In the genomic region with DNA sequence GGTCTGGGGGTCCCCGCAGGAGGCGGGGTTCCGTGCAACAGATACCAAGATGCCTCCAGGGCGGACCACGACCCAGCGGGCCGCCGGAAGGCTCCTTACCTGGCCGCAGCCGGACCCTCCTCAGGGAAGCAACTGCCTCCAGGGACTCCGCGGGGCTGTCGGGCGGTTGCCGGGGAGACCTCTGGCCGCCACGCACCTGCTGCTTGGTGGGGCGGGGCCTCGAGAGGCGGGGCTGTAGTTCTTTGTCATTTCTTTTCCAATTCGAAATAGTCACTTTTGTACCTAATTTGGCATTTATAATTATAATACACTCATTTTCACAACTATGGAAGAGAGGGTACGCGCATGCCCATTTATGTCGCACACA, we compare ENCODE assay signal across 8 cellular contexts. TPM values are rescaled to one million over a fixed set of nuclear protein-coding genes. Genes with fewer than 3 reads are reported as not detected.
DNase-seq lines count a peak whose midpoint lies in the region; ATAC-seq, FAIRE-seq and TF ChIP-seq lines count a peak whose summit lies in the region.

No MANE protein-coding gene starts in this region.

- H4K20me1 ChIP-seq in PC-9 (ENCODE audit: insufficient read depth): no peaks in the 10 kb centered on the region
- no peaks in the 10 kb centered on the region for H4K20me1 ChIP-seq in osteoblast (ENCODE audit: insufficient read depth, low read length)

- H2AFZ ChIP-seq in PC-9 (peak overlapping the region; percentile 100), osteoblast (ENCODE audit: low read length) (peak overlapping the region; percentile 98)

- no peak for TF ChIP-seq POLR2A in upper lobe of left lung (IDR thresholded peaks at IDR 0.05)

- DNase-seq in Ammon's horn (ENCODE audit: low spot score): peak; percentile 55
- DNase-seq in GM19239 (ENCODE audit: insufficient read length, low spot score): peak; percentile 38
- DNase-seq in PC-9: peak in 1 of 2 experiments; percentile 61
- DNase-seq in activated gamma-delta T cell (lab: John Stamatoyannopoulos, UW): peak; percentile 33
- DNase-seq in germinal center (ENCODE audit: low spot score): peak; percentile 56
- peak; percentile 43 for DNase-seq in osteoblast (ENCODE audit: insufficient read length, low spot score, missing footprints)
- DNase-seq in upper lobe of left lung: peak; percentile 86 to 93

- ATAC-seq in HG03439 (IDR thresholded peaks at IDR 0.05; ENCODE audit: unreplicated experiment): peak; percentile 50
- ATAC-seq in upper lobe of left lung (ENCODE audit: low FRiP score in 2 of 2): peak; percentile 54 to 80

- TF ChIP-seq CTCF in PC-9 (conservative IDR thresholded peaks at IDR 0.05): no peak
- no peak for TF ChIP-seq CTCF in osteoblast (IDR thresholded peaks at IDR 0.05; ENCODE audit: extremely low read depth, low read depth, low read length)
- TF ChIP-seq CTCF in upper lobe of left lung (IDR thresholded peaks at IDR 0.05): no peak

- intact Hi-C loops in PC-9 (cut with micrococcal nuclease; ENCODE audit: unreplicated experiment): loop anchor here (2.0 to 10.0 kb wide), 3 partner anchors 308 to 596 kb away; a partner anchor contains a TSS

- H3K4me3 ChIP-seq in PC-9 (peak overlapping the region; percentile 92), osteoblast (ENCODE audit: insufficient read depth, low read length) (peak overlapping the region; percentile 92), upper lobe of left lung (peak overlapping the region; percentile 61 to 88 (median 72))

- TF ChIP-seq EP300 in upper lobe of left lung (IDR thresholded peaks at IDR 0.05): no peak

- peaks cover 13% of the 10 kb centered on the region; the same call in 1 of the 2 replicates for H3F3A ChIP-seq in PC-9 (ENCODE audit: insufficient read depth, low read depth)

- H3K4me2 ChIP-seq in PC-9: peak overlapping the region; percentile 91
- peak overlapping the region; percentile 99 for H3K4me2 ChIP-seq in osteoblast (ENCODE audit: insufficient read depth, low read length)

- H3K9me3 ChIP-seq in PC-9 (ENCODE audit: insufficient read depth, low read depth) (no peaks in the 10 kb centered on the region), osteoblast (ENCODE audit: low read depth, low read length) (no peaks in the 10 kb centered on the region), upper lobe of left lung (no peaks in the 10 kb centered on the region)

- H3K4me1 ChIP-seq in PC-9 (replicated peaks; ENCODE audit: insufficient read depth): peaks cover 39% of the 10 kb centered on the region
- H3K4me1 ChIP-seq in osteoblast (ENCODE audit: insufficient read depth, low read length): peaks cover 31% of the 10 kb centered on the region
- H3K4me1 ChIP-seq in upper lobe of left lung: peaks cover 15 to 22% (median 20%) of the 10 kb centered on the region in 4 donors

- H3K27me3 ChIP-seq in PC-9 (ENCODE audit: insufficient read depth, low read depth) (no peaks in the 10 kb centered on the region), osteoblast (ENCODE audit: insufficient read depth, low read length) (no peaks in the 10 kb centered on the region), upper lobe of left lung (no peaks in the 10 kb centered on the region)

- 0 to 1% methylated on average over 18 to 24 of the region's 24 CpGs for WGBS in upper lobe of left lung, 2 donors

- FAIRE-seq in GM19239 (lab: Jason Lieb, UNC): no peak

- peak overlapping the region; percentile 74 for H3K27ac ChIP-seq in PC-9
- peak overlapping the region; percentile 72 for H3K27ac ChIP-seq in osteoblast (ENCODE audit: low read depth, low read length)
- peak overlapping the region; percentile 84 to 94 (median 90) for H3K27ac ChIP-seq in upper lobe of left lung

- H3K36me3 ChIP-seq in PC-9 (ENCODE audit: low read depth): no peaks in the 10 kb centered on the region
- H3K36me3 ChIP-seq in osteoblast (ENCODE audit: insufficient read depth, low read length): no peaks in the 10 kb centered on the region
- no peaks in the 10 kb centered on the region for H3K36me3 ChIP-seq in upper lobe of left lung

- H3K79me2 ChIP-seq in PC-9 (ENCODE audit: low read depth) (peaks cover 15% of the 10 kb centered on the region), osteoblast (ENCODE audit: insufficient read depth, low read length) (peaks cover 25% of the 10 kb centered on the region)

- H3K9me2 ChIP-seq in PC-9 (ENCODE audit: insufficient read depth): no peaks in the 10 kb centered on the region

- CTCF ChIA-PET in PC-9 (lab: Charles Lee): no interaction called here

- no TSS peak for BruUV-seq in PC-9 (replicated peaks; lab: Mats Ljungman, UMichigan)

- POLR2A ChIA-PET in PC-9 (lab: Charles Lee; ENCODE audit: unreplicated experiment): interaction anchor here (0.6 kb wide), 2 partner anchors 89 to 93 kb away, joined by 3 to 5 read pairs; no protein-coding TSS in a partner anchor

RNA-seq across cellular contexts. Expression of a gene that starts 0.6 kb away (rescaled TPM):
- total RNA-seq in PC-9 (2021) (6.4 and 7.4 TPM in 2 replicates), osteoblast (5.8 and 6.5 TPM in 2 replicates), upper lobe of left lung (10 to 100 TPM in 3 of 6 donors, 1 to 10 TPM in 3; 5.9 to 48.2 (median 13.0) TPM)

RNA-seq across cellular contexts. Expression of a gene that starts 0.7 kb away (rescaled TPM):
- total RNA-seq in PC-9 (2021) (15.4 and 16.5 TPM in 2 replicates), osteoblast (27.1 and 33.9 TPM in 2 replicates), upper lobe of left lung (10 to 100 TPM; 10.4 to 30.8 (median 27.5) TPM)
